ENCODE assay signal across 25 cellular contexts in the genomic region with DNA sequence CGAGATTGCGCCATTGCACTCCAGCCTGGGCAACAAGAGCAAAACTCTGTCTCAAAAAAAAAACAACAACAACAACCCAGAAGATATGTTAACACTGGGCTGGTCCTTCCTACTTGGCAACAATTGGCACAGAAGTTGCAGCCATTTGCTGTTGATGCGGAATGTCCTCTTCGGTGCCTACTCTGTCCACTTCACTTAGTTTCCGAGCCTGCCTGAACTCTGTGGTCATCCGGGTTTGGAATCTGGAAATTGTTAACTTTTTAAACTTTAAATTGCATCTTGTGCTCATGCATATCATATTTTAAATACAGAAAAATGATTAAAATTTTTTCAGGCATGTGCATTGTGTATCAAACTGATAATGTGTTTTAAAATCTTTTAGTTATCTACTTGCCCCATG.
DNase-seq lines count a peak whose midpoint lies in the region; ATAC-seq, FAIRE-seq and TF ChIP-seq lines count a peak whose summit lies in the region.
"Had no signal": no experiment of that assay in that cellular context is flagged by ENCODE, and none has a peak within 500 bp of the region (broad histone marks: within the 10 kb centered on the region; RNA-seq: fewer than 3 reads in every experiment).

No MANE protein-coding gene starts in this region.

- H3K23ac ChIP-seq in trophoblast cell (ENCODE audit: low read length), result no peak overlapping the region

- peaks cover 31% of the 10 kb centered on the region for H3K36me3 Mint-ChIP-seq in WTC11

- H3K9me3 Mint-ChIP-seq in WTC11, result peaks cover 6% of the 10 kb centered on the region; the same call in 1 of the 2 replicates
- H3K9me3 Mint-ChIP-seq: CD4-positive, CD25-positive, alpha-beta regulatory T cell; CD8-positive, alpha-beta T cell had no signal

- no peak for TF ChIP-seq RAD21 in SK-N-SH (IDR thresholded peaks at IDR 0.05; ENCODE audit: low read length)
- no peak for TF ChIP-seq RAD21 in HepG2 (CRISPR knock-in tag; IDR thresholded peaks at IDR 0.05)

- H3K36me3 ChIP-seq in SK-N-SH (replicated peaks in 1 of 2; ENCODE audit: control insufficient read depth in 1 of 2, insufficient read depth in 2 of 2, low read length in 1 of 2) (peaks cover 23 to 54% of the 10 kb centered on the region in 2 experiments), HepG2 (replicated peaks in 1 of 2; ENCODE audit: control insufficient read depth in 1 of 2, insufficient read depth in 2 of 2, low read length in 2 of 2) (peaks cover 14 to 73% of the 10 kb centered on the region in 2 experiments), right lobe of liver (peaks cover 0 to 8% (median 1%) of the 10 kb centered on the region in 4 donors), trophoblast cell (ENCODE audit: control insufficient read depth in 1 of 2, insufficient read depth in 2 of 2, low read length in 2 of 2) (peaks cover 4 to 5% of the 10 kb centered on the region in 2 experiments), lower lobe of right lung (peaks cover 12% of the 10 kb centered on the region)

- POLR2A ChIA-PET in SK-N-SH (lab: Yijun Ruan, JAX) (no interaction called here), HepG2 (lab: Yijun Ruan, JAX) (no interaction called here), WTC11 (lab: Charles Lee) (no interaction called here)

- H3K4me2 ChIP-seq in SK-N-SH, result no peak overlapping the region
- no peak overlapping the region for H3K4me2 ChIP-seq in HepG2 (ENCODE audit: low read depth, low read length)
- H3K4me2 ChIP-seq in trophoblast cell (ENCODE audit: low read length), result no peak overlapping the region
- H3K4me2 ChIP-seq: BLaER1 had no signal

- H3K14ac ChIP-seq in trophoblast cell (ENCODE audit: low read length), result no peak overlapping the region

- no peak overlapping the region for H3K4me3 ChIP-seq in SK-N-SH (ENCODE audit: low read depth in 2 of 2, low read length in 1 of 2)
- no peak overlapping the region for H3K4me3 ChIP-seq in HepG2 (replicated peaks in 1 of 3; ENCODE audit: insufficient read depth in 1 of 3, low read depth in 2 of 3, low read length in 3 of 3)
- no peak overlapping the region for H3K4me3 ChIP-seq in right lobe of liver
- H3K4me3 ChIP-seq in trophoblast cell (ENCODE audit: low read depth, low read length), result no peak overlapping the region
- H3K4me3 ChIP-seq in lower lobe of right lung, result no peak overlapping the region
- H3K4me3 ChIP-seq: BLaER1, GM23248 had no signal

- H3K9me2 ChIP-seq in SK-N-SH, result no peaks in the 10 kb centered on the region

- peaks cover 14 to 17% of the 10 kb centered on the region in 2 experiments; a peak in 3 of 4 replicates for H3K4me1 ChIP-seq in SK-N-SH (ENCODE audit: control insufficient read depth in 1 of 2, insufficient read depth in 2 of 2, low read depth in 1 of 2, low read length in 1 of 2)
- H3K4me1 ChIP-seq in HepG2 (ENCODE audit: insufficient read depth, low read length), result peaks cover 100% of the 10 kb centered on the region
- H3K4me1 ChIP-seq in right lobe of liver, result peaks cover 0 to 20% (median 3%) of the 10 kb centered on the region in 4 donors
- peaks cover 0 to 11% of the 10 kb centered on the region in 2 experiments for H3K4me1 ChIP-seq in trophoblast cell (ENCODE audit: control insufficient read depth in 1 of 2, insufficient read depth in 2 of 2, low read length in 2 of 2)
- peaks cover 24% of the 10 kb centered on the region for H3K4me1 ChIP-seq in lower lobe of right lung
- H3K4me1 ChIP-seq: BLaER1 had no signal

- H3K4ac ChIP-seq in trophoblast cell (ENCODE audit: low read depth, low read length), result no peak overlapping the region

- no peaks in the 10 kb centered on the region for H3F3A ChIP-seq in SK-N-SH (replicated peaks; ENCODE audit: insufficient read depth)

- no peak overlapping the region for H2BK120ac ChIP-seq in trophoblast cell (ENCODE audit: insufficient read depth, low read length, poor library complexity)

- H2AFZ ChIP-seq in SK-N-SH (ENCODE audit: low read depth) (no peak overlapping the region), HepG2 (ENCODE audit: low read length) (no peak overlapping the region), trophoblast cell (ENCODE audit: insufficient read depth, low read length, poor library complexity) (no peak overlapping the region)
- H2AFZ ChIP-seq: GM23248 had no signal

- WGBS in SK-N-SH (ENCODE audit: low lambda C conversion rate), result 91% methylated on average over 6 of the region's 6 CpGs
- WGBS in HepG2 (ENCODE audit: low lambda C conversion rate), result 94% methylated on average over 6 of the region's 6 CpGs
- 91% methylated on average over 4 of the region's 6 CpGs for WGBS in right lobe of liver (ENCODE audit: insufficient coverage, low coverage, low lambda C conversion rate, missing lambda C conversion rate)
- WGBS in trophoblast cell (ENCODE audit: extremely low coverage, insufficient coverage, insufficient read length), result no CpG with 5 or more reads among the region's 6 CpGs

- H3K4me1 Mint-ChIP-seq in WTC11, result peaks cover 39% of the 10 kb centered on the region
- H3K4me1 Mint-ChIP-seq: B cell had no signal

- TF ChIP-seq EP300 in SK-N-SH (IDR thresholded peaks at IDR 0.05; ENCODE audit: borderline replicate concordance in 1 of 2, low read depth in 1 of 2, low read length in 1 of 2) (no peak), HepG2 (IDR thresholded peaks at IDR 0.05; ENCODE audit: low read depth in 2 of 2, low read length in 2 of 2) (no peak), HepG2 (CRISPR knock-in tag; IDR thresholded peaks at IDR 0.05; ENCODE audit: borderline replicate concordance) (no peak)

- no peak overlapping the region for H3K9ac ChIP-seq in SK-N-SH
- no peak overlapping the region for H3K9ac ChIP-seq in HepG2 (ENCODE audit: insufficient read depth, low read depth, low read length)
- H3K9ac ChIP-seq in trophoblast cell (ENCODE audit: low read length), result no peak overlapping the region
- H3K9ac ChIP-seq: BLaER1, GM23248 had no signal

- H4K91ac ChIP-seq in trophoblast cell (ENCODE audit: low read depth, low read length), result no peak overlapping the region

- TF ChIP-seq CTCF in SK-N-SH (IDR thresholded peaks at IDR 0.05) (no peak), HepG2 (CRISPR knock-in tag; IDR thresholded peaks at IDR 0.05) (no peak), right lobe of liver (IDR thresholded peaks at IDR 0.05) (no peak), lower lobe of right lung (IDR thresholded peaks at IDR 0.05) (no peak), WTC11 (IDR thresholded peaks at IDR 0.05) (no peak)

- H2BK5ac ChIP-seq in trophoblast cell (ENCODE audit: low read depth, low read length, poor library complexity), result no peak overlapping the region

- FAIRE-seq in HepG2 (lab: Jason Lieb, UNC), result no peak
- FAIRE-seq: A204.1, G401.6, GM12892, GM19239, H1 had no signal

- ATAC-seq in SK-N-SH treated with all-trans-retinoic acid at 6 μM for 48 hours (peak; percentile 71), HepG2 (no peak), right lobe of liver (no peak), lower lobe of right lung (no peak), WTC11 (no peak)
- ATAC-seq: CD8-positive, alpha-beta T cell had no signal

- no peak overlapping the region for H2BK12ac ChIP-seq in trophoblast cell (ENCODE audit: low read length)

- no peaks in the 10 kb centered on the region for H3K27me3 ChIP-seq in SK-N-SH (ENCODE audit: insufficient read depth)
- no peaks in the 10 kb centered on the region for H3K27me3 ChIP-seq in HepG2 (ENCODE audit: control insufficient read depth in 1 of 2, insufficient read depth in 2 of 2, low read length in 2 of 2)
- H3K27me3 ChIP-seq in right lobe of liver, result no peaks in the 10 kb centered on the region
- H3K27me3 ChIP-seq in trophoblast cell (ENCODE audit: insufficient read depth, low read length), result no peaks in the 10 kb centered on the region
- H3K27me3 ChIP-seq in lower lobe of right lung (ENCODE audit: low read depth), result no peaks in the 10 kb centered on the region
- H3K27me3 ChIP-seq: BLaER1 had no signal

- DNase-seq in SK-N-SH, result no peak
- no peak for DNase-seq in HepG2 (ENCODE audit: low spot score)
- DNase-seq in right lobe of liver, result no peak
- DNase-seq in trophoblast cell, result peak in 1 of 2 donors; percentile 64
- no peak for DNase-seq in lower lobe of right lung
- no peak for DNase-seq in WTC11 (ENCODE audit: low spot score)
- no peak for DNase-seq in mesenteric fat pad (ENCODE audit: low spot score)
- DNase-seq: Caco-2; CD4-positive, CD25-positive, alpha-beta regulatory T cell; CD8-positive, alpha-beta T cell; DMS153; DND-41; GM23248; H7; HCEC 1CT had no signal

- CTCF ChIA-PET in SK-N-SH (lab: Yijun Ruan, JAX) (no interaction called here), HepG2 (lab: Yijun Ruan, JAX; ENCODE audit: low intra/inter-chr PET ratio, low total read pairs) (no interaction called here), WTC11 (lab: Charles Lee) (no interaction called here)

- H3K27ac ChIP-seq in SK-N-SH (ENCODE audit: low read depth in 2 of 2, low read length in 1 of 2), result no peak overlapping the region
- peak overlapping the region; percentile 17 for H3K27ac ChIP-seq in HepG2 (ENCODE audit: extremely low read length, insufficient read depth, low read length)
- no peak overlapping the region for H3K27ac ChIP-seq in right lobe of liver
- H3K27ac ChIP-seq in trophoblast cell (ENCODE audit: low read depth, low read length), result no peak overlapping the region
- H3K27ac ChIP-seq in lower lobe of right lung, result no peak overlapping the region
- H3K27ac ChIP-seq: 22Rv1, BLaER1, C4-2B, GM23248 had no signal

- H2AK5ac ChIP-seq in trophoblast cell (ENCODE audit: low read length), result no peak overlapping the region

- intact Hi-C loops in HepG2 (cut with micrococcal nuclease; ENCODE audit: unreplicated experiment), result no loop called here
- intact Hi-C loops in right lobe of liver (cut with DNase I), result no loop called here
- intact Hi-C loops in lower lobe of right lung (cut with DNase I), result no loop called here

- H3K79me1 ChIP-seq in trophoblast cell (ENCODE audit: low read length), result peaks cover 4% of the 10 kb centered on the region

- H4K20me1 ChIP-seq in SK-N-SH (ENCODE audit: insufficient read depth) (peaks cover 12% of the 10 kb centered on the region), HepG2 (ENCODE audit: insufficient read depth, low read length) (peaks cover 86% of the 10 kb centered on the region)

- H3K18ac ChIP-seq in trophoblast cell (ENCODE audit: low read length), result no peak overlapping the region

- peaks cover 97% of the 10 kb centered on the region for H3K79me2 ChIP-seq in SK-N-SH (ENCODE audit: insufficient read depth)
- peaks cover 98% of the 10 kb centered on the region for H3K79me2 ChIP-seq in HepG2 (ENCODE audit: insufficient read depth, low read length)
- H3K79me2 ChIP-seq in trophoblast cell (ENCODE audit: control insufficient read depth, insufficient read depth, low read length, poor library complexity), result peaks cover 2% of the 10 kb centered on the region

- BruUV-seq in HepG2 (replicated peaks; lab: Mats Ljungman, UMichigan), result no TSS peak

- no peak overlapping the region for H3K27ac Mint-ChIP-seq in WTC11
- H3K27ac Mint-ChIP-seq: B cell; CD8-positive, alpha-beta T cell had no signal

- H3K9me3 ChIP-seq in SK-N-SH (no peaks in the 10 kb centered on the region), HepG2 (ENCODE audit: low read length) (no peaks in the 10 kb centered on the region), right lobe of liver (no peaks in the 10 kb centered on the region), trophoblast cell (ENCODE audit: insufficient read depth, low read depth, low read length) (no peaks in the 10 kb centered on the region), lower lobe of right lung (no peaks in the 10 kb centered on the region)
- H3K9me3 ChIP-seq: BLaER1, Caco-2 had no signal

- H4K8ac ChIP-seq in trophoblast cell (ENCODE audit: low read depth, low read length), result no peak overlapping the region

- H3K4me3 Mint-ChIP-seq in WTC11, result no peak overlapping the region
- H3K4me3 Mint-ChIP-seq: B cell; CD4-positive, CD25-positive, alpha-beta regulatory T cell; CD8-positive, alpha-beta T cell had no signal

- TF ChIP-seq POLR2A in HepG2 (IDR thresholded peaks at IDR 0.05; ENCODE audit: insufficient read depth in 1 of 2, low read depth in 2 of 2, low read length in 2 of 2), result no peak
- no peak for TF ChIP-seq POLR2A in right lobe of liver (IDR thresholded peaks at IDR 0.05)

- in situ Hi-C loops in HepG2 (cut with HindIII; ENCODE audit: extremely low pct_ligation_motif_present, low pct_unique_long_range_greater_than_20kb), result no loop called here

- peak overlapping the region; percentile 9 for H4K12ac ChIP-seq in trophoblast cell (ENCODE audit: low read depth, low read length)

- no peaks in the 10 kb centered on the region for H3K27me3 Mint-ChIP-seq in WTC11 (ENCODE audit: low read depth)
- H3K27me3 Mint-ChIP-seq: CD4-positive, CD25-positive, alpha-beta regulatory T cell had no signal
